In the genomic region with DNA sequence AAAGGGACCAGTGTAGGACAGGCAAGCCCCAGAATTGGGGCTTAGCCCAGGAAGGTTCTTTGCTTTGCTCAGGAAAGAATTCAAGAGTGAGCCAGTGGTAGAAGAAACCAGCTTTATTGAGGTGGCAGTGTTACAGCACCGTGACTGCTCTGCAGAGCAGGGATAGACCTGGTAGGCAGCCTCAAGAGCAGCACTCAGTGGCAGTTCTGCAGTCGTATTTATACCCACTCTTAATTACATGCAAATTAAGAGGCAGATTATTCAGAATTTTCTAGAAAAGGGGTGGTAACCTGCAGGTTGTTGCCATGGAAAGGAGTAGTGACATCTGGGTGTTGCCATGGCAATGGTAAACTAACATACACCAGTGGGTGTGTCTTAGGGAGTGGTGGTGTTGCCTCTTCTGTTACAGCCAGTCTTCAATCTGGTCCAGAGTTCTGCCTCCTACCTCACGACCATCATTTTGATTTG, we compare ENCODE assay signal across 15 cellular contexts.
A peak's percentile ranks its signal among the peaks of the same experiment; 100 is the strongest.
DNase-seq lines count a peak whose midpoint lies in the region; ATAC-seq, FAIRE-seq and TF ChIP-seq lines count a peak whose summit lies in the region.
"Had no signal": no experiment of that assay in that cellular context is flagged by ENCODE, and none has a peak within 500 bp of the region (broad histone marks: within the 10 kb centered on the region; RNA-seq: fewer than 3 reads in every experiment).

No MANE protein-coding gene starts in this region.

- H3K36me3 Mint-ChIP-seq in activated naive CD8-positive, alpha-beta T cell, result peaks cover 12% of the 10 kb centered on the region
- H3K36me3 Mint-ChIP-seq in activated naive CD8-positive, alpha-beta T cell treated with anti-CD3 and anti-CD28 coated beads for 36 hours, result peaks cover 15% of the 10 kb centered on the region

- no peak overlapping the region for H3K4me3 Mint-ChIP-seq in activated naive CD8-positive, alpha-beta T cell
- no peak overlapping the region for H3K4me3 Mint-ChIP-seq in activated naive CD8-positive, alpha-beta T cell treated with anti-CD3 and anti-CD28 coated beads for 36 hours
- H3K4me3 Mint-ChIP-seq: activated T-cell treated with anti-CD3 and anti-CD28 coated beads, Interleukin-2, amount 50 U/mL, for 72 hours; CD14-positive monocyte; T-helper 2 cell treated with Interferon-gamma antibody and Interleukin-4, amounts not matched to agents 5 μg/mL and 100 μg/mL, for 36 hours had no signal

- peak overlapping the region; percentile 1 for H3K27ac ChIP-seq in ectodermal cell (ENCODE audit: insufficient read depth, low read depth, low read length, poor library complexity, severe bottlenecking)
- H3K27ac ChIP-seq in Peyer's patch, result no peak overlapping the region
- H3K27ac ChIP-seq: KMS-11, lower lobe of right lung had no signal

- H3K4me1 Mint-ChIP-seq in activated naive CD8-positive, alpha-beta T cell (ENCODE audit: low read depth), result peaks cover 55% of the 10 kb centered on the region
- peaks cover 57% of the 10 kb centered on the region for H3K4me1 Mint-ChIP-seq in activated naive CD8-positive, alpha-beta T cell treated with anti-CD3 and anti-CD28 coated beads for 36 hours
- H3K4me1 Mint-ChIP-seq: CD14-positive monocyte had no signal

- no peaks in the 10 kb centered on the region for H3K27me3 Mint-ChIP-seq in activated naive CD8-positive, alpha-beta T cell
- no peaks in the 10 kb centered on the region for H3K27me3 Mint-ChIP-seq in activated naive CD8-positive, alpha-beta T cell treated with anti-CD3 and anti-CD28 coated beads for 36 hours

- no peaks in the 10 kb centered on the region for H3K9me3 ChIP-seq in ectodermal cell (ENCODE audit: control insufficient read depth, low read length)
- H3K9me3 ChIP-seq in Peyer's patch, result no peaks in the 10 kb centered on the region
- H3K9me3 ChIP-seq: lower lobe of right lung had no signal

- H3K4me3 ChIP-seq in ectodermal cell (ENCODE audit: insufficient read depth, low read depth, low read length) (no peak overlapping the region), Peyer's patch (no peak overlapping the region)
- H3K4me3 ChIP-seq: lower lobe of right lung had no signal

- H3K4me1 ChIP-seq in ectodermal cell (ENCODE audit: control insufficient read depth, insufficient read depth, low read length) (no peaks in the 10 kb centered on the region), Peyer's patch (no peaks in the 10 kb centered on the region)
- H3K4me1 ChIP-seq: lower lobe of right lung had no signal

- no peak for FAIRE-seq in urothelium cell line (lab: Jason Lieb, UNC)

- H3K27me3 ChIP-seq in ectodermal cell (ENCODE audit: control insufficient read depth, insufficient read depth, low read length, poor library complexity, severe bottlenecking) (no peaks in the 10 kb centered on the region), Peyer's patch (no peaks in the 10 kb centered on the region)

- ATAC-seq in HG03354 (IDR thresholded peaks at IDR 0.05; ENCODE audit: poor library complexity, severe bottlenecking, unreplicated experiment), result no peak
- ATAC-seq: lower lobe of right lung, sciatic nerve had no signal

- no peaks in the 10 kb centered on the region for H3K9me3 Mint-ChIP-seq in activated naive CD8-positive, alpha-beta T cell (ENCODE audit: low read depth)
- peaks cover 2% of the 10 kb centered on the region for H3K9me3 Mint-ChIP-seq in activated naive CD8-positive, alpha-beta T cell treated with anti-CD3 and anti-CD28 coated beads for 36 hours
- H3K9me3 Mint-ChIP-seq: CD14-positive monocyte; T-helper 2 cell treated with Interferon-gamma antibody and Interleukin-4, amounts not matched to agents 5 μg/mL and 100 μg/mL, for 36 hours had no signal

- no peak for DNase-seq in activated naive CD8-positive, alpha-beta T cell treated with anti-CD3 and anti-CD28 coated beads for 36 hours
- DNase-seq in OCI-M1 (lab: John Stamatoyannopoulos, UW) (peak; percentile 6), renal cortical epithelial cell (ENCODE audit: low read depth) (peak; percentile 42), Peyer's patch (no peak), urothelium cell line (ENCODE audit: low spot score) (no peak)
- DNase-seq: activated T-cell treated with anti-CD3 and anti-CD28 coated beads, Interleukin-2, amount 50 U/mL, for 72 hours; lower lobe of right lung; NCI-H510A had no signal

- WGBS in ectodermal cell, 2 experiments, result 79 to 86% methylated on average over 3 of the region's 3 CpGs

- TF ChIP-seq CTCF in Peyer's patch (IDR thresholded peaks at IDR 0.05), result no peak

- H3K36me3 ChIP-seq in ectodermal cell (ENCODE audit: control insufficient read depth, insufficient read depth, low read length), result no peaks in the 10 kb centered on the region
- H3K36me3 ChIP-seq in Peyer's patch, result no peaks in the 10 kb centered on the region
- H3K36me3 ChIP-seq: lower lobe of right lung had no signal

- no peak for TF ChIP-seq POLR2A in Peyer's patch (IDR thresholded peaks at IDR 0.05)

- peak overlapping the region; percentile 41 for H3K27ac Mint-ChIP-seq in activated naive CD8-positive, alpha-beta T cell
- no peak overlapping the region for H3K27ac Mint-ChIP-seq in activated naive CD8-positive, alpha-beta T cell treated with anti-CD3 and anti-CD28 coated beads for 36 hours
- H3K27ac Mint-ChIP-seq: activated T-cell treated with anti-CD3 and anti-CD28 coated beads, Interleukin-2, amount 50 U/mL, for 72 hours; T-helper 2 cell treated with Interferon-gamma antibody and Interleukin-4, amounts not matched to agents 5 μg/mL and 100 μg/mL, for 36 hours had no signal

Comparison
In these comparisons a context has a peak if more than half of its experiments do, and no peak if none do; other contexts are left out.
1. DNase-seq: peak in OCI-M1 (single experiment) and renal cortical epithelial cell (single experiment); none in activated naive CD8-positive, alpha-beta T cell treated with anti-CD3 and anti-CD28 coated beads for 36 hours (single experiment), Peyer's patch (0 of 3) and urothelium cell line (single experiment).